In the genomic region with DNA sequence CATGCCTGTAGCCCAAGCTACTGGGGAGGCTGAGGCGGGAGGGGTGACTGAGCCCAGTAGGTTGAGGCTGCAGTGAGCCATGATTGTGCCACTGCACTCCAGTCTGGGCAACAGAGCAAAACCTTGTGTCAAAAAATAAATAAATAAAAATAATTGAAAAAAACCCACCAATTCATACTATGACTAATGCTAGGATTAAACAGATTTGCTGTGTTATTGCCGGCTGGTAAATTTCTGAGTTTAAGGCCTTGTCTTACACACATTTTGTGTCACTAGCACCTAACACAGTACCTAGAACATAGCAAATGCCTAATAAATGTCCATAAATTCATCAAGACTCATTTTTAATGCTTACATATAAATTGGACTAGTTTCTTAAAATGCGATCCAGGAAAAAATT, we compare ENCODE assay signal across 11 cellular contexts. TPM values are rescaled to one million over a fixed set of nuclear protein-coding genes. Genes with fewer than 3 reads are reported as not detected.
A peak's percentile ranks its signal among the peaks of the same experiment; 100 is the strongest.
DNase-seq lines count a peak whose midpoint lies in the region; ATAC-seq and TF ChIP-seq lines count a peak whose summit lies in the region.
"Had no signal": no experiment of that assay in that cellular context is flagged by ENCODE, and none has a peak within 500 bp of the region (broad histone marks: within the 10 kb centered on the region; RNA-seq: fewer than 3 reads in every experiment).

No MANE protein-coding gene starts in this region.

- no peak overlapping the region for H3K9ac ChIP-seq in endodermal cell (ENCODE audit: extremely low read depth, low read length, poor library complexity, severe bottlenecking)

- intact Hi-C loops in sigmoid colon (cut with DNase I), result no loop called here

- no peak for ATAC-seq in RWPE2 (ENCODE audit: low read depth)

- WGBS in endodermal cell (ENCODE audit: insufficient coverage in 1 of 2, insufficient read length in 1 of 2), 2 experiments, result 91 to 98% methylated on average over 2 to 3 of the region's 3 CpGs
- 77 to 85% methylated on average over 3 of the region's 3 CpGs for WGBS in sigmoid colon, 2 donors

- H3K36me3 Mint-ChIP-seq in endodermal cell (ENCODE audit: low read depth), result no peaks in the 10 kb centered on the region

- TF ChIP-seq POLR2A in sigmoid colon (IDR thresholded peaks at IDR 0.05), result no peak

- H3K27me3 ChIP-seq in RWPE2 (ENCODE audit: insufficient read depth, poor library complexity, severe bottlenecking), result no peaks in the 10 kb centered on the region
- H3K27me3 ChIP-seq in endodermal cell (ENCODE audit: control insufficient read depth, insufficient read depth, low read length, poor library complexity, severe bottlenecking), result no peaks in the 10 kb centered on the region
- no peaks in the 10 kb centered on the region for H3K27me3 ChIP-seq in sigmoid colon

- no peak overlapping the region for H3K4me3 Mint-ChIP-seq in endodermal cell

- H3K9me3 ChIP-seq in RWPE2 (ENCODE audit: severe bottlenecking), result no peaks in the 10 kb centered on the region
- H3K9me3 ChIP-seq in endodermal cell (ENCODE audit: control insufficient read depth, low read length), result no peaks in the 10 kb centered on the region
- H3K9me3 ChIP-seq in sigmoid colon, result no peaks in the 10 kb centered on the region

- no peak overlapping the region for H3K4me3 ChIP-seq in RWPE2 (ENCODE audit: severe bottlenecking)
- H3K4me3 ChIP-seq in endodermal cell (ENCODE audit: low read length), result no peak overlapping the region
- H3K4me3 ChIP-seq in sigmoid colon, result no peak overlapping the region

- H3K27ac ChIP-seq in RWPE2 (ENCODE audit: poor library complexity, severe bottlenecking) (peak overlapping the region; percentile 99), endodermal cell (ENCODE audit: low read depth, low read length) (no peak overlapping the region), sigmoid colon (peak overlapping the region; percentile 93 to 95 (median 94))

- TF ChIP-seq CTCF in RWPE2 (IDR thresholded peaks at IDR 0.05; ENCODE audit: poor library complexity, severe bottlenecking) (no peak), endodermal cell (conservative IDR thresholded peaks at IDR 0.05) (no peak), sigmoid colon (IDR thresholded peaks at IDR 0.05) (no peak)

- peaks cover 6% of the 10 kb centered on the region; the same call in 1 of the 2 replicates for H3K36me3 ChIP-seq in RWPE2 (ENCODE audit: low read depth)
- no peaks in the 10 kb centered on the region for H3K36me3 ChIP-seq in endodermal cell (ENCODE audit: control insufficient read depth, insufficient read depth, low read length)
- no peaks in the 10 kb centered on the region for H3K36me3 ChIP-seq in sigmoid colon

- DNase-seq in Daoy (ENCODE audit: low read depth), result peak; percentile 23
- DNase-seq in RWPE2 (ENCODE audit: low spot score), result no peak
- DNase-seq in endodermal cell, result peak; percentile 3
- no peak for DNase-seq in sigmoid colon
- DNase-seq in G401 (ENCODE audit: low spot score), result no peak
- no peak for DNase-seq in middle frontal gyrus (ENCODE audit: extremely low spot score, low spot score)
- DNase-seq in activated CD8-positive, alpha-beta memory T cell treated with anti-CD3 and anti-CD28 coated beads, Interleukin-2, amount 50 U/mL, for 48 hours, result no peak
- DNase-seq in activated effector memory CD4-positive, alpha-beta T cell treated with Interleukin-2 at 50 U/mL for 16 hours, result no peak
- DNase-seq: aorta, GDM1, NCI-H2081 treated with DMSO at 0.1 percent for 48 hours had no signal

- H3K4me1 Mint-ChIP-seq in endodermal cell, result peaks cover 43% of the 10 kb centered on the region

- H3K4me1 ChIP-seq in RWPE2 (ENCODE audit: insufficient read depth, poor library complexity, severe bottlenecking) (peaks cover 59% of the 10 kb centered on the region), endodermal cell (ENCODE audit: control insufficient read depth, insufficient read depth, low read length) (peaks cover 5% of the 10 kb centered on the region), sigmoid colon (peaks cover 0 to 88% (median 85%) of the 10 kb centered on the region in 4 donors)

- no peak for TF ChIP-seq EP300 in sigmoid colon (IDR thresholded peaks at IDR 0.05)

- in situ Hi-C loops in G401 (cut with HindIII; ENCODE audit: low sequenced_read_pairs), result no loop called here

- no peaks in the 10 kb centered on the region for H3K9me3 Mint-ChIP-seq in endodermal cell

- no peaks in the 10 kb centered on the region for H3K27me3 Mint-ChIP-seq in endodermal cell (ENCODE audit: insufficient read depth)

- no peak overlapping the region for H3K27ac Mint-ChIP-seq in endodermal cell

RNA-seq across cellular contexts. Expression of a gene that starts 8.7 kb away (rescaled TPM):
- total RNA-seq in Daoy (2014; rRNA removed; shearing (Covaris generic)), result 60.4 and 66.3 TPM in 2 replicates
- total RNA-seq in endodermal cell (10 to 100 TPM; 30.7 to 36.9 TPM), sigmoid colon (100 to 1,000 TPM; 105 to 127 (median 119) TPM)
- 25.1 TPM for polyA plus RNA-seq in endodermal cell (2013, experiment 1 of 2)
- polyA plus RNA-seq in endodermal cell (2013, experiment 2 of 2), result 23.1 TPM
- 10 to 100 TPM in 2 of 3 donors, 1 to 10 TPM in 1; 6.9 to 38.6 (median 11.4) TPM for polyA plus RNA-seq in sigmoid colon
- total RNA-seq in G401 (2014; rRNA removed; shearing (Covaris generic)), result 26.6 and 34.8 TPM in 2 replicates

RNA-seq across cellular contexts. Expression of a gene that starts 35.7 kb away (rescaled TPM):
- total RNA-seq in Daoy (2014; rRNA removed; shearing (Covaris generic)), result 2.6 and 6.7 TPM in 2 replicates
- 10 to 100 TPM; 18.5 to 24.2 TPM for total RNA-seq in endodermal cell
- 16.4 TPM for polyA plus RNA-seq in endodermal cell (2013, experiment 1 of 2)
- 14.0 TPM for polyA plus RNA-seq in endodermal cell (2013, experiment 2 of 2)
- total RNA-seq in sigmoid colon, result 10 to 100 TPM; 22.1 to 35.3 (median 26.9) TPM
- polyA plus RNA-seq in sigmoid colon, result 100 to 1,000 TPM in 1 of 3 donors, 1 to 10 TPM in 2; 8.7 to 107 (median 9.6) TPM
- 1.6 and 10.6 TPM in 2 replicates for total RNA-seq in G401 (2014; rRNA removed; shearing (Covaris generic))

Comparison
In these comparisons a context has a peak if more than half of its experiments do, and no peak if none do; other contexts are left out.
1. DNase-seq: peak in Daoy (single experiment) and endodermal cell (single experiment); none in RWPE2 (single experiment), sigmoid colon (single experiment), G401 (single experiment), middle frontal gyrus (single experiment), activated CD8-positive, alpha-beta memory T cell treated with anti-CD3 and anti-CD28 coated beads, Interleukin-2, amount 50 U/mL, for 48 hours (single experiment) and activated effector memory CD4-positive, alpha-beta T cell treated with Interleukin-2 at 50 U/mL for 16 hours (single experiment).